ENCODE assay signal across 32 cellular contexts in the genomic region with DNA sequence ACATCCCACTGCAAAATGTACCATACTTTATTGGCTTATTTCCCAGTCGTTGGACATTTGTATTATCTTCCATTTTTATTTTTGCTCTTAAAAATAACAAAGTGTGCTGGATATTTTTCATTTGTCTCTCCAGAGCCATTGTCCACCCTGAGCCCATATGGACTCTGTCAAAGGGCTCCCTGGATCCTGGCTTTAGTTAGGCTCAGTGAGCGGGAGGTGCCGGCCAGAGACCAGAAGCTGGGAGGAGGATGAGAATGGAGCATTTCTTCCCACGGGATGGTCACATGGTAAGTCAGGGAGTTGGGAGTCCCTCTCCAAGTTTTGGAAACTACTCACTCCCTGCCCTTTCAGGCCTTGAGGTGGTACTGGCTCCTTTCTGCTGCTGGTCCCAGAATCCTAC.
"Had no signal": no experiment of that assay in that cellular context is flagged by ENCODE, and none has a peak within 500 bp of the region (broad histone marks: within the 10 kb centered on the region; RNA-seq: fewer than 3 reads in every experiment).

No MANE protein-coding gene starts in this region.

- H3K27ac Mint-ChIP-seq: activated B cell treated with CpG ODN at 0.5 μM for 24 hours; activated CD4-positive, alpha-beta memory T cell treated with anti-CD3 and anti-CD28 coated beads for 36 hours; activated naive CD4-positive, alpha-beta T cell treated with anti-CD3 and anti-CD28 coated beads, Interleukin-2, amount 10 ng/mL, durations not matched to agents 7 days and 5 days; activated naive CD8-positive, alpha-beta T cell; activated naive CD8-positive, alpha-beta T cell treated with anti-CD3 and anti-CD28 coated beads, Interleukin-2, amount 50 U/mL, for 24 hours; activated T-helper 1 cell treated with anti-CD3 and anti-CD28 coated beads, Interleukin-12 subunit alpha, Interleukin-12 subunit beta, Interleukin-2, Interleukin-4 antibody, amounts not matched to agents 30 ng/mL and 10 ng/mL and 1 ng/mL, durations not matched to agents 14 hours and 24 hours and 36 hours; brain had no signal

- H3K4me2 ChIP-seq: KMS-11 had no signal

- H3K9ac ChIP-seq: KMS-11 had no signal

- H3K27ac ChIP-seq: KMS-11, Peyer's patch, VCaP had no signal

- H3K27me3 Mint-ChIP-seq: activated CD4-positive, alpha-beta memory T cell treated with anti-CD3 and anti-CD28 coated beads for 36 hours; activated naive CD4-positive, alpha-beta T cell treated with anti-CD3 and anti-CD28 coated beads, Interleukin-2, amount 10 ng/mL, durations not matched to agents 7 days and 5 days; brain had no signal

- H3K27me3 ChIP-seq: Peyer's patch had no signal

- H3K4me3 ChIP-seq: Peyer's patch had no signal

- ATAC-seq: activated naive CD8-positive, alpha-beta T cell treated with anti-CD3 and anti-CD28 coated beads, Interleukin-2, amount 50 U/mL, for 24 hours; activated T-cell treated with anti-CD3 and anti-CD28 coated beads, Interleukin-2, amount 50 U/mL, for 4 hours; PC-3 had no signal

- H3K9me3 ChIP-seq: Peyer's patch had no signal

- DNase-seq: activated B cell treated with CpG ODN at 0.5 μM for 24 hours; activated CD4-positive, alpha-beta memory T cell treated with anti-CD3 and anti-CD28 coated beads for 36 hours; activated CD4-positive, alpha-beta T cell treated with anti-CD3 and anti-CD28 coated beads for 4 hours; activated CD4-positive, alpha-beta T cell treated with anti-CD3 and anti-CD28 coated beads, Interleukin-2, amount 50 U/mL, for 1 hour; activated CD4-positive, CD25-positive, alpha-beta regulatory T cell treated with anti-CD3 and anti-CD28 coated beads, Interleukin-2, amount 50 U/mL, for 72 hours; activated CD8-positive, alpha-beta memory T cell treated with anti-CD3 and anti-CD28 coated beads, Interleukin-2, amount 50 U/mL, for 4 hours; activated effector memory CD4-positive, alpha-beta T cell treated with Interleukin-2 at 50 U/mL for 16 hours; activated naive CD4-positive, alpha-beta T cell treated with anti-CD3 and anti-CD28 coated beads, Interleukin-2, amount 10 ng/mL, durations not matched to agents 7 days and 5 days; activated naive CD8-positive, alpha-beta T cell treated with anti-CD3 and anti-CD28 coated beads, Interleukin-2, amount 50 U/mL, for 24 hours; activated T-cell treated with anti-CD3 and anti-CD28 coated beads for 4 hours; activated T-cell treated with anti-CD3 and anti-CD28 coated beads, Interleukin-2, amount 50 U/mL, for 4 hours; anterior cingulate cortex; MM.1S; MV-4-11; NCI-H1092; NCI-H1436 treated with DMSO at 0.1 percent for 48 hours; NCI-H1694 treated with DMSO at 0.1 percent for 48 hours; NCI-H2029; NCI-H345; NCI-H524 treated with DMSO at 0.1 percent for 48 hours; PC-3; Peyer's patch; RPMI8226; SW 1271; T-helper 1 cell; T-helper 2 cell; T-helper 9 cell had no signal

- H3K36me3 Mint-ChIP-seq: activated CD4-positive, alpha-beta memory T cell treated with anti-CD3 and anti-CD28 coated beads for 36 hours; activated naive CD4-positive, alpha-beta T cell treated with anti-CD3 and anti-CD28 coated beads, Interleukin-2, amount 10 ng/mL, durations not matched to agents 7 days and 5 days; activated naive CD8-positive, alpha-beta T cell; brain had no signal

- H3K4me3 Mint-ChIP-seq: activated B cell treated with CpG ODN at 0.5 μM for 24 hours; activated CD4-positive, alpha-beta memory T cell treated with anti-CD3 and anti-CD28 coated beads for 36 hours; activated naive CD4-positive, alpha-beta T cell treated with anti-CD3 and anti-CD28 coated beads, Interleukin-2, amount 10 ng/mL, durations not matched to agents 7 days and 5 days; activated naive CD8-positive, alpha-beta T cell; activated naive CD8-positive, alpha-beta T cell treated with anti-CD3 and anti-CD28 coated beads, Interleukin-2, amount 50 U/mL, for 24 hours; activated T-cell treated with anti-CD3 and anti-CD28 coated beads, Interleukin-2, amount 50 U/mL, for 4 hours; activated T-helper 1 cell treated with anti-CD3 and anti-CD28 coated beads, Interleukin-12 subunit alpha, Interleukin-12 subunit beta, Interleukin-2, Interleukin-4 antibody, amounts not matched to agents 30 ng/mL and 10 ng/mL and 1 ng/mL, durations not matched to agents 14 hours and 24 hours and 36 hours; brain had no signal

- H3K9me3 Mint-ChIP-seq: activated B cell treated with CpG ODN at 0.5 μM for 24 hours; activated CD4-positive, alpha-beta memory T cell treated with anti-CD3 and anti-CD28 coated beads for 36 hours; activated naive CD4-positive, alpha-beta T cell treated with anti-CD3 and anti-CD28 coated beads, Interleukin-2, amount 10 ng/mL, durations not matched to agents 7 days and 5 days; activated naive CD8-positive, alpha-beta T cell treated with anti-CD3 and anti-CD28 coated beads, Interleukin-2, amount 50 U/mL, for 24 hours; activated T-cell treated with anti-CD3 and anti-CD28 coated beads, Interleukin-2, amount 50 U/mL, for 4 hours; activated T-helper 1 cell treated with anti-CD3 and anti-CD28 coated beads, Interleukin-12 subunit alpha, Interleukin-12 subunit beta, Interleukin-2, Interleukin-4 antibody, amounts not matched to agents 30 ng/mL and 10 ng/mL and 1 ng/mL, durations not matched to agents 14 hours and 24 hours and 36 hours had no signal

- H3K4me1 Mint-ChIP-seq: activated B cell treated with CpG ODN at 0.5 μM for 24 hours; activated naive CD4-positive, alpha-beta T cell treated with anti-CD3 and anti-CD28 coated beads, Interleukin-2, amount 10 ng/mL, durations not matched to agents 7 days and 5 days; activated naive CD8-positive, alpha-beta T cell treated with anti-CD3 and anti-CD28 coated beads, Interleukin-2, amount 50 U/mL, for 24 hours had no signal

- H3K4me1 ChIP-seq: Peyer's patch had no signal

- H3K36me3 ChIP-seq: Peyer's patch had no signal
